Comparison of ENCODE assay signal across 8 cellular contexts in genomic region chr16:69565611-69566436, GRCh38. TPM values are rescaled to one million over a fixed set of nuclear protein-coding genes. Genes with fewer than 3 reads are reported as not detected.
DNase-seq lines count a peak whose midpoint lies in the region; ATAC-seq and TF ChIP-seq lines count a peak whose summit lies in the region.

Gene NFAT5 (plus strand): TSS chr16:69565966. CDS start chr16:69566302, 336 bp downstream.

- H3K27ac ChIP-seq in parathyroid adenoma (peak within 1 kb of the TSS; percentile 92), thyroid gland (peak within 1 kb of the TSS; percentile 96 to 99 (median 98))

- peak within 1 kb of the TSS; percentile 97 for H3K9ac ChIP-seq in ES-I3 (ENCODE audit: low read depth, low read length)
- H3K9ac ChIP-seq in parathyroid adenoma = peak within 1 kb of the TSS; percentile 85

- intact Hi-C loops in Right ventricle myocardium inferior (cut with DNase I) (loop anchor here (2.0 to 5.0 kb wide), 3 partner anchors 51 to 169 kb away; no protein-coding TSS in a partner anchor), thyroid gland (cut with DNase I) (loop anchor here (10.0 kb wide), 1 partner anchor 171 kb away; no protein-coding TSS in a partner anchor)

- H3K4me1 ChIP-seq in ES-I3 (ENCODE audit: insufficient read depth, low read length) (peaks cover 18% of the 10 kb centered on the region), parathyroid adenoma (peaks cover 12% of the 10 kb centered on the region), thyroid gland (peaks cover 27 to 45% of the 10 kb centered on the region in 2 donors)

- H3K9me3 ChIP-seq in ES-I3 (ENCODE audit: control insufficient read depth, insufficient read depth, low read length) = no peaks in the 10 kb centered on the region
- no peaks in the 10 kb centered on the region for H3K9me3 ChIP-seq in parathyroid adenoma (ENCODE audit: control insufficient read depth, low read length)
- no peaks in the 10 kb centered on the region for H3K9me3 ChIP-seq in thyroid gland

- DNase-seq in NCI-H128 (lab: John Stamatoyannopoulos, UW; ENCODE audit: unreplicated experiment) = peak; percentile 65
- DNase-seq in SW480 (ENCODE audit: low spot score) = peak; percentile 89
- peak; percentile 72 for DNase-seq in activated naive CD8-positive, alpha-beta T cell treated with anti-CD3 and anti-CD28 coated beads, Interleukin-2, amount 50 U/mL, for 16 hours (ENCODE audit: low read depth, low spot score)
- peak; percentile 94 for DNase-seq in Right ventricle myocardium inferior (ENCODE audit: missing footprints)
- peak; percentile 88 to 90 for DNase-seq in thyroid gland

- WGBS in thyroid gland, 2 donors = 0% methylated on average over 4 of the region's 84 CpGs; no CpG with 5 or more reads in 1 of the 2 donors

- H3K4me2 ChIP-seq in parathyroid adenoma (ENCODE audit: low read length) = peak within 1 kb of the TSS; percentile 98

- H3K4me3 ChIP-seq in parathyroid adenoma (ENCODE audit: low read depth, low read length) = peak within 1 kb of the TSS; percentile 99
- peak within 1 kb of the TSS; percentile 93 to 100 (median 96) for H3K4me3 ChIP-seq in thyroid gland (replicated peaks in 1 of 3)

- H3K27me3 ChIP-seq in parathyroid adenoma (ENCODE audit: control insufficient read depth, insufficient read depth, low read length) (no peaks in the 10 kb centered on the region), thyroid gland (no peaks in the 10 kb centered on the region)

- peaks cover 8% of the 10 kb centered on the region for H3K79me2 ChIP-seq in parathyroid adenoma

- TF ChIP-seq POLR2A in thyroid gland (IDR thresholded peaks at IDR 0.05) = peak; percentile 95 to 97

- TF ChIP-seq CTCF in parathyroid adenoma (IDR thresholded peaks at IDR 0.05) (no peak), thyroid gland (IDR thresholded peaks at IDR 0.05) (peak in 1 of 6 experiments; percentile 12)

- H2AFZ ChIP-seq in parathyroid adenoma = peak within 1 kb of the TSS; percentile 85

- H3K36me3 ChIP-seq in ES-I3 (ENCODE audit: insufficient read depth, low read length) (no peaks in the 10 kb centered on the region), parathyroid adenoma (ENCODE audit: control insufficient read depth, insufficient read depth, low read length) (no peaks in the 10 kb centered on the region), thyroid gland (no peaks in the 10 kb centered on the region)

- ATAC-seq in HG02571 (IDR thresholded peaks at IDR 0.05; ENCODE audit: unreplicated experiment) = peak; percentile 42
- peak; percentile 93 for ATAC-seq in Right ventricle myocardium inferior

RNA-seq across cellular contexts. Expression of gene NFAT5, which starts in this region (rescaled TPM):
- 16.2 TPM for total RNA-seq in Right ventricle myocardium inferior
- 100 to 1,000 TPM in 2 of 4 donors, 10 to 100 TPM in 2; 76.1 to 122 (median 102) TPM for total RNA-seq in thyroid gland

Comparison
In these comparisons a context has a peak if more than half of its experiments do, and no peak if none do; other contexts are left out.
1. Peak in every context shown above with its lines: DNase-seq, ATAC-seq, H3K4me3 ChIP-seq and H3K27ac ChIP-seq.